Comparison of ENCODE assay signal across 24 cellular contexts in genomic region chr14:96466918-96467317, GRCh38. TPM values are rescaled to one million over a fixed set of nuclear protein-coding genes. Genes with fewer than 3 reads are reported as not detected.
DNase-seq lines count a peak whose midpoint lies in the region; ATAC-seq and TF ChIP-seq lines count a peak whose summit lies in the region.
"Had no signal": no experiment of that assay in that cellular context is flagged by ENCODE, and none has a peak within 500 bp of the region (broad histone marks: within the 10 kb centered on the region; RNA-seq: fewer than 3 reads in every experiment).

No MANE protein-coding gene starts in this region.

- H3K27me3 ChIP-seq in liver (ENCODE audit: control insufficient read depth in 4 of 4, insufficient read depth in 4 of 4, low read length in 3 of 4): no peaks in the 10 kb centered on the region
- H3K27me3 ChIP-seq: BE2C, BLaER1 had no signal

- H3K27ac ChIP-seq in liver (ENCODE audit: low read depth in 1 of 2, low read length in 2 of 2): peak overlapping the region in 1 of 2 donors; percentile 13
- H3K27ac ChIP-seq: BLaER1 had no signal

- WGBS in liver: 44% methylated on average over 3 of the region's 3 CpGs

- H3K9me3 ChIP-seq in liver (ENCODE audit: control insufficient read depth in 4 of 4, low read length in 3 of 4): no peaks in the 10 kb centered on the region
- H3K9me3 ChIP-seq: BE2C, BLaER1 had no signal

- peaks cover 32% of the 10 kb centered on the region for H3K4me1 Mint-ChIP-seq in progenitor cell of endocrine pancreas (ENCODE audit: low read depth)

- DNase-seq in left lobe of liver (ENCODE audit: low spot score) (no peak), progenitor cell of endocrine pancreas (ENCODE audit: low spot score, unreplicated experiment) (no peak), foreskin fibroblast (no peak), DMS 273 treated with DMSO at 0.1 percent for 48 hours (lab: John Stamatoyannopoulos, UW) (no peak)
- no peak for DNase-seq in NK-92 treated with Interleukin-12 subunit alpha and Interleukin-12 subunit beta, amount 100 ng/mL, for 24 hours (lab: John Stamatoyannopoulos, UW)
- DNase-seq: 8988T; ACHN; BE2C; C1 segment of cervical spinal cord; Calu3; CD4-positive, alpha-beta memory T cell; CD4-positive, CD25-positive, alpha-beta regulatory T cell; CD8-positive, alpha-beta memory T cell; COR-L47; DMS153; DMS53; DMS79; DND-41; EL; GDM1 had no signal

- H3K27ac Mint-ChIP-seq in progenitor cell of endocrine pancreas: peak overlapping the region; percentile 54
- H3K27ac Mint-ChIP-seq: CD14-positive monocyte; CD4-positive, alpha-beta memory T cell; CD4-positive, CD25-positive, alpha-beta regulatory T cell; CD8-positive, alpha-beta memory T cell had no signal

- TF ChIP-seq CTCF in liver (IDR thresholded peaks at IDR 0.05; ENCODE audit: low read depth, low read length, missing input control): no peak
- TF ChIP-seq CTCF in progenitor cell of endocrine pancreas (IDR thresholded peaks at IDR 0.05; ENCODE audit: unreplicated experiment): no peak
- TF ChIP-seq CTCF in foreskin fibroblast (IDR thresholded peaks at IDR 0.05; ENCODE audit: low read depth, low read length): no peak

- no peaks in the 10 kb centered on the region for H3K36me3 ChIP-seq in liver (ENCODE audit: control insufficient read depth in 4 of 4, insufficient read depth in 3 of 4, low read depth in 1 of 4, low read length in 3 of 4)
- H3K36me3 ChIP-seq: BE2C, BLaER1 had no signal

- no peak overlapping the region for H3K4me3 ChIP-seq in liver (ENCODE audit: low read depth in 1 of 3, low read length in 3 of 3)
- H3K4me3 ChIP-seq in foreskin fibroblast (ENCODE audit: low read depth in 1 of 2, low read length in 2 of 2): no peak overlapping the region
- H3K4me3 ChIP-seq: BLaER1, GM12878 had no signal

- H3K36me3 Mint-ChIP-seq in progenitor cell of endocrine pancreas (ENCODE audit: insufficient read depth): peaks cover 3% of the 10 kb centered on the region
- H3K36me3 Mint-ChIP-seq: CD14-positive monocyte; CD4-positive, alpha-beta memory T cell; CD4-positive, CD25-positive, alpha-beta regulatory T cell; CD8-positive, alpha-beta memory T cell had no signal

- no peak overlapping the region for H3K9ac ChIP-seq in liver (ENCODE audit: low read depth in 1 of 2, low read length in 2 of 2)
- H3K9ac ChIP-seq: BLaER1 had no signal

- H3K9me3 Mint-ChIP-seq in progenitor cell of endocrine pancreas (ENCODE audit: low read depth): peaks cover 2% of the 10 kb centered on the region
- H3K9me3 Mint-ChIP-seq: CD14-positive monocyte; CD4-positive, alpha-beta memory T cell; CD4-positive, CD25-positive, alpha-beta regulatory T cell; CD8-positive, alpha-beta memory T cell had no signal

- H3K27me3 Mint-ChIP-seq in progenitor cell of endocrine pancreas: no peaks in the 10 kb centered on the region

- ATAC-seq in left lobe of liver: peak; percentile 17
- ATAC-seq: GM12878 had no signal

- H3K4me1 ChIP-seq in liver (ENCODE audit: control insufficient read depth in 4 of 4, insufficient read depth in 4 of 4, low read length in 3 of 4): peaks cover 8 to 31% (median 21%) of the 10 kb centered on the region in 4 donors
- H3K4me1 ChIP-seq: BE2C had no signal

- TF ChIP-seq RAD21 in liver (IDR thresholded peaks at IDR 0.05): no peak

- no peak overlapping the region for H3K4me3 Mint-ChIP-seq in progenitor cell of endocrine pancreas (ENCODE audit: low read depth)
- H3K4me3 Mint-ChIP-seq: CD14-positive monocyte; CD4-positive, alpha-beta memory T cell; CD4-positive, CD25-positive, alpha-beta regulatory T cell; CD8-positive, alpha-beta memory T cell had no signal

TF ChIP-seq in liver, 16 proteins besides CTCF, POLR2A, EP300 and RAD21:
- TF ChIP-seq REST (IDR thresholded peaks at IDR 0.05) (no peak), HNF4A (conservative IDR thresholded peaks at IDR 0.05) (peak; percentile 58 to 84)

RNA-seq across cellular contexts. Expression of gene PAPOLA, which starts 35.3 kb away (rescaled TPM):
- total RNA-seq in left lobe of liver (62.7 TPM), liver (100 to 1,000 TPM in 1 of 2 donors, 10 to 100 TPM in 1; 89.7 to 107 TPM), progenitor cell of endocrine pancreas (279 and 297 TPM in 2 replicates)
- 10 to 100 TPM; 29.4 to 53.4 TPM for polyA plus RNA-seq in liver
